Comparison of ENCODE assay signal across 1 cellular context in genomic region chr1:6005276-6005917, GRCh38.
TF ChIP-seq lines count a peak whose summit lies in the region.

No MANE protein-coding gene starts in this region.

TF ChIP-seq in neural cell, 6 proteins besides CTCF, POLR2A, EP300 and RAD21 (continued from another document):
- TF ChIP-seq REST (IDR thresholded peaks at IDR 0.05; ENCODE audit: borderline replicate concordance) = no peak
- TF ChIP-seq SMC3 (conservative IDR thresholded peaks at IDR 0.05; ENCODE audit: poor library complexity) = no peak
